22 cellular contexts compared by ENCODE assay signal in the genomic region with DNA sequence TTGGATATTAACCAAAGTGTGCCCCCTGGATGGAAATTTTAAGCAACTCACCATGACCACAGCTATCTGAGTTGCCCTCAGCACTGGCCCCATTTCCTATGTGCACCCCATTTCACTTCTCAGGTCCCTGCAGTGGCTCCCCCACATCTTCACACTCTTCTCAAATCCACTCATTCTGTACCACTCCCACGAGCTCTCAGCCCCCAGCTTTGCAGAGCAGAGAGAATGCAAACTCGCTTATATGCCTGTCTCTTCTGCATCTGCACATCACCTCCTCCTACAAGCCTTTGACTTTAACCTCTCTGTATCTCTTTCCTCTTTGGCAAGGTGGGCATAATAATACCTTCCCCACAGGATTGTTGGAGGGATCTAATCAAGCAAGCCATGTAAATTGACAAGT. TPM values are rescaled to one million over a fixed set of nuclear protein-coding genes. Genes with fewer than 3 reads are reported as not detected.
"Had no signal": no experiment of that assay in that cellular context is flagged by ENCODE, and none has a peak within 500 bp of the region (broad histone marks: within the 10 kb centered on the region; RNA-seq: fewer than 3 reads in every experiment).

No MANE protein-coding gene starts in this region.

- DNase-seq: dermis blood vessel endothelial cell; dorsolateral prefrontal cortex; effector CD4-positive, alpha-beta T cell; effector memory CD4-positive, alpha-beta T cell; esophagus squamous epithelium; foreskin fibroblast; foreskin melanocyte; gastrocnemius medialis; heart right ventricle; left cardiac atrium; left lung; left ventricle myocardium superior; lower lobe of right lung; mesenchymal stem cell; mucosa of descending colon; naive B cell had no signal

- ATAC-seq: gastrocnemius medialis, heart right ventricle, left cardiac atrium, left lung, left ventricle myocardium superior, lower lobe of right lung, mucosa of descending colon had no signal

- H3K4me1 ChIP-seq: esophagus squamous epithelium, gastrocnemius medialis, left lung, lower lobe of right lung had no signal

- H3K27me3 ChIP-seq: dorsolateral prefrontal cortex, esophagus squamous epithelium, gastrocnemius medialis, left lung had no signal

- H3K9me3 ChIP-seq: esophagus squamous epithelium, gastrocnemius medialis, lower lobe of right lung, mucosa of descending colon had no signal

- H3K27ac ChIP-seq: coronary artery, esophagus squamous epithelium, gastrocnemius medialis, heart right ventricle, left lung, lower lobe of right lung had no signal

- H3K4me3 ChIP-seq: coronary artery, dorsolateral prefrontal cortex, esophagus squamous epithelium, gastrocnemius medialis, heart right ventricle, left lung, lower lobe of right lung, mucosa of descending colon had no signal

- H3K36me3 ChIP-seq: esophagus squamous epithelium, gastrocnemius medialis, heart right ventricle, left lung, lower lobe of right lung had no signal

RNA-seq across cellular contexts. Expression of a gene that starts 46.2 kb away (rescaled TPM):
- total RNA-seq: dermis blood vessel endothelial cell, endothelial cell of umbilical vein, esophagus squamous epithelium, gastrocnemius medialis, glomerular endothelial cell, left cardiac atrium, left lung, left ventricle myocardium superior, lower leg skin, lower lobe of right lung, lung microvascular endothelial cell, mesenteric fat pad had no signal
